ENCODE assay signal across 8 cellular contexts in genomic region chr9:117411547-117411946, GRCh38. TPM values are rescaled to one million over a fixed set of nuclear protein-coding genes. Genes with fewer than 3 reads are reported as not detected.
DNase-seq lines count a peak whose midpoint lies in the region; ATAC-seq and TF ChIP-seq lines count a peak whose summit lies in the region.

No MANE protein-coding gene starts in this region.

- H3K36me3 Mint-ChIP-seq in type B pancreatic cell = no peaks in the 10 kb centered on the region

- H3K27me3 Mint-ChIP-seq in type B pancreatic cell = peaks cover 67% of the 10 kb centered on the region

- peak overlapping the region; percentile 73 for H3K4me3 Mint-ChIP-seq in type B pancreatic cell

- no peak for ATAC-seq in omental fat pad (ENCODE audit: low FRiP score)

- TF ChIP-seq CTCF in LNCAP (IDR thresholded peaks at IDR 0.05) = peak; percentile 51; the same call in 1 of the 2 replicates
- peak; percentile 82 for TF ChIP-seq CTCF in type B pancreatic cell (conservative IDR thresholded peaks at IDR 0.05)
- peak in 1 of 3 donors; percentile 9 for TF ChIP-seq CTCF in omental fat pad (IDR thresholded peaks at IDR 0.05)

- H3K27ac Mint-ChIP-seq in type B pancreatic cell = no peak overlapping the region

- no peaks in the 10 kb centered on the region for H3K4me1 Mint-ChIP-seq in type B pancreatic cell (ENCODE audit: unreplicated experiment)

- no peaks in the 10 kb centered on the region for H3K9me3 Mint-ChIP-seq in type B pancreatic cell

- DNase-seq in NCI-H2171 treated with DMSO at 0.1 percent for 48 hours (lab: John Stamatoyannopoulos, UW) (peak; percentile 28), NCI-H2171 (lab: John Stamatoyannopoulos, UW) (no peak), anterior cingulate cortex (lab: John Stamatoyannopoulos, UW) (peak in 46 of 58 donors; percentile 12 to 75 (median 45)), islet precursor cell (peak; percentile 83), type B pancreatic cell (ENCODE audit: extremely low spot score, unreplicated experiment) (no peak), omental fat pad (ENCODE audit: low spot score) (no peak)
- no peak for DNase-seq in stimulated activated CD4-positive, alpha-beta T cell treated with anti-CD3 and anti-CD28 coated beads, Interleukin-4, amount 100 ng/mL, for 24 hours

RNA-seq across cellular contexts. Expression of gene ASTN2, which starts 3.3 kb away (rescaled TPM):
- total RNA-seq in type B pancreatic cell (ENCODE audit: low replicate concordance) (15.9 and 18.0 TPM in 2 replicates), omental fat pad (1 to 10 TPM; 1.1 to 8.4 (median 3.6) TPM)

Comparison
In these comparisons a context has a peak if more than half of its experiments do, and no peak if none do; other contexts are left out.
1. DNase-seq: peak in NCI-H2171 treated with DMSO at 0.1 percent for 48 hours (single experiment), anterior cingulate cortex (46 of 58) and islet precursor cell (single experiment); none in NCI-H2171 (single experiment), type B pancreatic cell (single experiment), stimulated activated CD4-positive, alpha-beta T cell treated with anti-CD3 and anti-CD28 coated beads, Interleukin-4, amount 100 ng/mL, for 24 hours (single experiment) and omental fat pad (single experiment).